Comparison of ENCODE assay signal across 13 cellular contexts in the genomic region with DNA sequence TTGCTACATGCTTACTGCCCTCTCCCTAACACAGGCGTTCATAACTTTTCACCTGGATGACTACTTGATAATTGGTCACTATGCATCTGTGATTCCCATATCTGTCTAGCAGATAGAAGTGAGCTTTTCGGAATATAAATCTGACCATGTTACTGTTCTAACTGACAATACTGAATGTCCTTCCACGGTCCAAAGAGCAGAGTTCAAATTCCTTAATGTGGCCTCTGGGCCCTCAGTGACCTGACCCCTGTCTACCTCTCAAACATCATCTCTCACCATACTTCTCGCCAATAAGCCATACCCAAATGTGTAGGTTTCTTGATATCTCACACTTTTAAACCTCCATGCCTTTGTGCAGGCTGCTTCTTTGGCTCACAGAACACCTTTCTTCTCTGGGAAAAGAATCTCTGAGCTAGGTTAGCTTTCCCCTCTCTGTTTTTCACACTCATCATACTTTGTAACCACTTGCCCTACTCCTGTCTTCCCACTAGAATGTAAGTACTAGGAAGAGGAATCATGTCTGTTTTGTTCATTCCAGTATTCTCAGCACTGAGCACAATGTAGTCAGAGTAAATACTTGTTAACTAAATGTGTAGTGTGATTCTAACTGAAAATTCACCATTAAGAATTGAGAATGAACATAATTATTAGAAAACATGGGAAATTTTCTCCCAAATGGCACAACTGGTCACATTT. TPM values are rescaled to one million over a fixed set of nuclear protein-coding genes. Genes with fewer than 3 reads are reported as not detected.
DNase-seq lines count a peak whose midpoint lies in the region; ATAC-seq and TF ChIP-seq lines count a peak whose summit lies in the region.
"Had no signal": no experiment of that assay in that cellular context is flagged by ENCODE, and none has a peak within 500 bp of the region (broad histone marks: within the 10 kb centered on the region; RNA-seq: fewer than 3 reads in every experiment).

No MANE protein-coding gene starts in this region.

- H3K79me2 ChIP-seq in neural progenitor cell (ENCODE audit: low read depth): no peaks in the 10 kb centered on the region

- no peaks in the 10 kb centered on the region; a peak in 1 of 22 replicates for H3K9me3 ChIP-seq in BLaER1 treated with 17β-estradiol and CSF1 and Interleukin-3, amounts not matched to agents 10 nM and 100 nM (replicated peaks in 1 of 11)
- no peaks in the 10 kb centered on the region for H3K9me3 ChIP-seq in neural progenitor cell (ENCODE audit: low read depth)
- H3K9me3 ChIP-seq: esophagus squamous epithelium, thyroid gland had no signal

- H4K20me1 ChIP-seq in BLaER1 treated with 17β-estradiol and CSF1 and Interleukin-3, amounts not matched to agents 10 nM and 100 nM: no peaks in the 10 kb centered on the region
- H4K20me1 ChIP-seq in neural progenitor cell (ENCODE audit: low read depth): no peaks in the 10 kb centered on the region

- no peak for TF ChIP-seq CTCF in neural progenitor cell (IDR thresholded peaks at IDR 0.05)
- TF ChIP-seq CTCF in GM13977 (IDR thresholded peaks at IDR 0.05; ENCODE audit: extremely low read depth, insufficient read depth, missing control alignments): no peak

- peak overlapping the region; percentile 46 for H3K4me3 Mint-ChIP-seq in activated T-helper 17 cell treated with anti-CD3 and anti-CD28 coated beads, Interleukin-2, amount 50 U/mL, for 72 hours
- no peak overlapping the region for H3K4me3 Mint-ChIP-seq in neural progenitor cell
- H3K4me3 Mint-ChIP-seq: CD8-positive, alpha-beta memory T cell had no signal

- H3K4me1 ChIP-seq in BLaER1 treated with 17β-estradiol and CSF1 and Interleukin-3, amounts not matched to agents 10 nM and 100 nM: peaks cover 9 to 34% (median 27%) of the 10 kb centered on the region in 10 experiments
- no peaks in the 10 kb centered on the region for H3K4me1 ChIP-seq in neural progenitor cell
- H3K4me1 ChIP-seq: thyroid gland had no signal

- DNase-seq in neural progenitor cell (ENCODE audit: low spot score) (no peak), occipital lobe (lab: John Stamatoyannopoulos, UW) (no peak), GM13977 (ENCODE audit: low spot score) (no peak), left cardiac atrium (no peak)
- DNase-seq: activated naive CD4-positive, alpha-beta T cell treated with anti-CD3 and anti-CD28 coated beads, Interleukin-2, amount 50 U/mL, for 16 hours; CD8-positive, alpha-beta memory T cell; esophagus squamous epithelium; NCI-H1694 treated with DMSO at 0.1 percent for 48 hours; thyroid gland had no signal

- no peaks in the 10 kb centered on the region for H3K36me3 Mint-ChIP-seq in activated T-helper 17 cell treated with anti-CD3 and anti-CD28 coated beads, Interleukin-2, amount 50 U/mL, for 72 hours (ENCODE audit: low read depth)
- no peaks in the 10 kb centered on the region for H3K36me3 Mint-ChIP-seq in neural progenitor cell

- no peaks in the 10 kb centered on the region for H3F3A ChIP-seq in neural progenitor cell (ENCODE audit: low read depth)

- ATAC-seq in GM19452 (IDR thresholded peaks at IDR 0.05; ENCODE audit: unreplicated experiment) (peak; percentile 39), HG03039 (IDR thresholded peaks at IDR 0.05; ENCODE audit: unreplicated experiment) (peak; percentile 10), left cardiac atrium (no peak)
- ATAC-seq in activated T-helper 17 cell treated with anti-CD3 and anti-CD28 coated beads, Interleukin-2, amount 50 U/mL, for 72 hours (replicated peaks): peak; percentile 30

- no peak overlapping the region for H2AFZ ChIP-seq in neural progenitor cell (replicated peaks)

- peaks cover 4% of the 10 kb centered on the region for H3K9me3 Mint-ChIP-seq in activated T-helper 17 cell treated with anti-CD3 and anti-CD28 coated beads, Interleukin-2, amount 50 U/mL, for 72 hours
- no peaks in the 10 kb centered on the region for H3K9me3 Mint-ChIP-seq in neural progenitor cell
- H3K9me3 Mint-ChIP-seq: CD8-positive, alpha-beta memory T cell had no signal

- H3K27ac Mint-ChIP-seq in activated T-helper 17 cell treated with anti-CD3 and anti-CD28 coated beads, Interleukin-2, amount 50 U/mL, for 72 hours: peak overlapping the region; percentile 77
- H3K27ac Mint-ChIP-seq in neural progenitor cell: no peak overlapping the region

- H3K4me3 ChIP-seq in BLaER1 treated with 17β-estradiol and CSF1 and Interleukin-3, amounts not matched to agents 10 nM and 100 nM: no peak overlapping the region
- H3K4me3 ChIP-seq in neural progenitor cell: no peak overlapping the region
- H3K4me3 ChIP-seq: esophagus squamous epithelium, thyroid gland had no signal

- H3K27me3 ChIP-seq in BLaER1 treated with 17β-estradiol and CSF1 and Interleukin-3, amounts not matched to agents 10 nM and 100 nM: no peaks in the 10 kb centered on the region
- H3K27me3 ChIP-seq in neural progenitor cell: no peaks in the 10 kb centered on the region
- H3K27me3 ChIP-seq: esophagus squamous epithelium, thyroid gland had no signal

- peak overlapping the region; percentile 16 to 59 (median 44); a peak in 17 of 22 replicates for H3K4me2 ChIP-seq in BLaER1 treated with 17β-estradiol and CSF1 and Interleukin-3, amounts not matched to agents 10 nM and 100 nM
- H3K4me2 ChIP-seq in neural progenitor cell: no peak overlapping the region

- no peak overlapping the region for H3K9ac ChIP-seq in BLaER1 treated with 17β-estradiol and CSF1 and Interleukin-3, amounts not matched to agents 10 nM and 100 nM
- no peak overlapping the region for H3K9ac ChIP-seq in neural progenitor cell

- H3K36me3 ChIP-seq in BLaER1 treated with 17β-estradiol and CSF1 and Interleukin-3, amounts not matched to agents 10 nM and 100 nM: no peaks in the 10 kb centered on the region
- no peaks in the 10 kb centered on the region for H3K36me3 ChIP-seq in neural progenitor cell
- H3K36me3 ChIP-seq: esophagus squamous epithelium, thyroid gland had no signal

- H3K27ac ChIP-seq in BLaER1 treated with 17β-estradiol and CSF1 and Interleukin-3, amounts not matched to agents 10 nM and 100 nM: peak overlapping the region in 7 of 11 experiments; percentile 6 to 38 (median 15); a peak in 9 of 22 replicates
- H3K27ac ChIP-seq in neural progenitor cell: no peak overlapping the region
- H3K27ac ChIP-seq: esophagus squamous epithelium, thyroid gland had no signal

- in situ Hi-C loops in GM13977 (cut with MboI; ENCODE audit: low pct_unique_long_range_greater_than_20kb, low sequenced_read_pairs, unreplicated experiment): no loop called here

- intact Hi-C loops in left cardiac atrium (cut with DNase I): no loop called here

- peaks cover 25% of the 10 kb centered on the region for H3K4me1 Mint-ChIP-seq in activated T-helper 17 cell treated with anti-CD3 and anti-CD28 coated beads, Interleukin-2, amount 50 U/mL, for 72 hours
- no peaks in the 10 kb centered on the region for H3K4me1 Mint-ChIP-seq in neural progenitor cell

- H3K27me3 Mint-ChIP-seq in activated T-helper 17 cell treated with anti-CD3 and anti-CD28 coated beads, Interleukin-2, amount 50 U/mL, for 72 hours: no peaks in the 10 kb centered on the region
- no peaks in the 10 kb centered on the region for H3K27me3 Mint-ChIP-seq in neural progenitor cell (ENCODE audit: insufficient read depth, low read depth)

RNA-seq across cellular contexts. Expression of gene LRRC17, which starts 39.2 kb away (rescaled TPM):
- total RNA-seq in activated T-helper 17 cell treated with anti-CD3 and anti-CD28 coated beads, Interleukin-2, amount 50 U/mL, for 72 hours: not detected
- total RNA-seq in neural progenitor cell (ENCODE audit: low replicate concordance): 4.3 and 4.6 TPM in 2 replicates
- 27.0 TPM for total RNA-seq in occipital lobe
- 1 to 10 TPM; 2.5 to 5.9 TPM for total RNA-seq in left cardiac atrium
- total RNA-seq: CD8-positive, alpha-beta memory T cell had no signal

Comparison
In these comparisons a context has a peak if more than half of its experiments do, and no peak if none do; other contexts are left out.
1. ATAC-seq: peak in GM19452 (single experiment), HG03039 (single experiment) and activated T-helper 17 cell treated with anti-CD3 and anti-CD28 coated beads, Interleukin-2, amount 50 U/mL, for 72 hours (single experiment); none in left cardiac atrium (0 of 2).